Comparison of ENCODE assay signal across 22 cellular contexts in the genomic region with DNA sequence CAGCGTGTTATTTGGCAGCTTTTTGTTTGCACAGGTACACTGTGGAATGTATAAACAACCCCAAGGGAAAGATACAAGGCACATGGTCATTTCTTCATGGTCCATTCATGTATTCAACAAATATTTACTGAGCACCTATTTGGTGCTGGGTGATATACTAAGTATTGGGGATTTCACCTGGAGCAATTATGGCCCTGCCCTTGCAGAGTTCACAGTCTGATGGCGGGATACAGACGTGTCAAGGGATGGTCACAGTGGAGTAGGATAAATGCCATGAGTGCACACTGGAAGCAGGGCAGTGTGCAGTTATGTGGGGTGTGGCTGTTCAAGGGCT.
"Had no signal": no experiment of that assay in that cellular context is flagged by ENCODE, and none has a peak within 500 bp of the region (broad histone marks: within the 10 kb centered on the region; RNA-seq: fewer than 3 reads in every experiment).

No MANE protein-coding gene starts in this region.

- DNase-seq: activated CD4-positive, alpha-beta T cell treated with anti-CD3 and anti-CD28 coated beads, Interleukin-2, amount 10 ng/mL, durations not matched to agents 24 days and 14 days; activated CD4-positive, alpha-beta T cell treated with anti-CD3 and anti-CD28 coated beads, Interleukin-2, amount 50 U/mL, for 4 hours; activated CD8-positive, alpha-beta T cell treated with anti-CD3 and anti-CD28 coated beads for 36 hours; activated gamma-delta T cell; activated naive CD4-positive, alpha-beta T cell treated with Interleukin-2 at 50 U/mL for 16 hours; activated naive CD8-positive, alpha-beta T cell treated with anti-CD3 and anti-CD28 coated beads, Interleukin-2, amount 10 ng/mL, durations not matched to agents 7 days and 5 days; activated T-cell treated with anti-CD3 and anti-CD28 coated beads, Interleukin-2, amount 50 U/mL, for 24 hours; Kasumi-1; KG1; MM.1S; MV-4-11; NCI-H748 treated with DMSO at 0.1 percent for 48 hours; NK-92 treated with Interleukin-12 subunit alpha and Interleukin-12 subunit beta, amount 100 ng/mL, for 24 hours; PC-9; Right ventricle myocardium superior; SW 1271; T-helper 1 cell; T-helper 2 cell; T-helper 9 cell had no signal

- H3K4me3 ChIP-seq: ascending aorta, PC-9 had no signal

- FAIRE-seq: bronchial epithelial cell had no signal

- ATAC-seq: activated CD8-positive, alpha-beta T cell treated with anti-CD3 and anti-CD28 coated beads for 36 hours had no signal

- H3K4me2 ChIP-seq: PC-9 had no signal

- H3K27me3 ChIP-seq: ascending aorta had no signal

- H3K9me3 ChIP-seq: ascending aorta had no signal

- H2AFZ ChIP-seq: PC-9 had no signal

- H3K36me3 ChIP-seq: ascending aorta had no signal

- H3K27ac ChIP-seq: ascending aorta, PC-9, VCaP had no signal

- H3K4me1 ChIP-seq: ascending aorta had no signal
